24 cellular contexts compared by ENCODE assay signal in genomic region chr2:1210352-1210751, GRCh38.
A peak's percentile ranks its signal among the peaks of the same experiment; 100 is the strongest.
DNase-seq lines count a peak whose midpoint lies in the region; ATAC-seq and TF ChIP-seq lines count a peak whose summit lies in the region.
"Had no signal": no experiment of that assay in that cellular context is flagged by ENCODE, and none has a peak within 500 bp of the region (broad histone marks: within the 10 kb centered on the region; RNA-seq: fewer than 3 reads in every experiment).

No MANE protein-coding gene starts in this region.

- ATAC-seq in activated naive CD8-positive, alpha-beta T cell treated with anti-CD3 and anti-CD28 coated beads, Interleukin-2, amount 10 ng/mL, durations not matched to agents 7 days and 5 days (ENCODE audit: low read depth) = no peak

- H3K27ac ChIP-seq in brain microvascular endothelial cell (no peak overlapping the region), neural progenitor cell (no peak overlapping the region), RWPE1 (no peak overlapping the region)
- H3K27ac ChIP-seq: C4-2B, SK-N-MC had no signal

- peaks cover 9% of the 10 kb centered on the region for H3K9me3 Mint-ChIP-seq in activated naive CD8-positive, alpha-beta T cell treated with anti-CD3 and anti-CD28 coated beads, Interleukin-2, amount 10 ng/mL, durations not matched to agents 7 days and 5 days
- H3K9me3 Mint-ChIP-seq in activated naive CD8-positive, alpha-beta T cell treated with anti-CD3 and anti-CD28 coated beads for 36 hours = peaks cover 14% of the 10 kb centered on the region
- H3K9me3 Mint-ChIP-seq in neural progenitor cell = peaks cover 17% of the 10 kb centered on the region

- no peaks in the 10 kb centered on the region for H4K20me1 ChIP-seq in neural progenitor cell (ENCODE audit: low read depth)

- H3K9me3 ChIP-seq in neural progenitor cell (ENCODE audit: low read depth) = peaks cover 8% of the 10 kb centered on the region
- H3K9me3 ChIP-seq: HAP-1 had no signal

- H3K79me2 ChIP-seq in neural progenitor cell (ENCODE audit: low read depth) = no peaks in the 10 kb centered on the region

- no peak for DNase-seq in activated naive CD8-positive, alpha-beta T cell treated with anti-CD3 and anti-CD28 coated beads, Interleukin-2, amount 10 ng/mL, durations not matched to agents 7 days and 5 days
- no peak for DNase-seq in activated naive CD8-positive, alpha-beta T cell treated with anti-CD3 and anti-CD28 coated beads for 36 hours
- peak; percentile 9 for DNase-seq in RKO (ENCODE audit: low spot score)
- DNase-seq in brain microvascular endothelial cell = peak; percentile 49
- DNase-seq in neural progenitor cell (ENCODE audit: low spot score) = no peak
- DNase-seq in RWPE1 (ENCODE audit: low spot score) = no peak
- no peak for DNase-seq in activated effector memory CD4-positive, alpha-beta T cell treated with Interleukin-2 at 50 U/mL for 16 hours
- DNase-seq: CD8-positive, alpha-beta memory T cell; DMS 273 treated with DMSO at 0.1 percent for 48 hours; DMS79; GF-D8; GOT3; HFFc6; IMR-90; KG1; MM.1S; NCI-H2029 treated with DMSO at 0.1 percent for 48 hours; NCI-H446 treated with DMSO at 0.1 percent for 48 hours; NCI-H526; SHP77 treated with DMSO at 0.1 percent for 48 hours had no signal

- H3K36me3 ChIP-seq in brain microvascular endothelial cell (replicated peaks) (no peaks in the 10 kb centered on the region), neural progenitor cell (peaks cover 5% of the 10 kb centered on the region)
- H3K36me3 ChIP-seq: HAP-1 had no signal

- TF ChIP-seq CTCF in brain microvascular endothelial cell (IDR thresholded peaks at IDR 0.05; ENCODE audit: low read depth, low read length, missing control alignments) = no peak
- TF ChIP-seq CTCF in neural progenitor cell (IDR thresholded peaks at IDR 0.05) = no peak
- no peak for TF ChIP-seq CTCF in RWPE1 (conservative IDR thresholded peaks at IDR 0.05; ENCODE audit: low read depth)

- peaks cover 2% of the 10 kb centered on the region for H3K4me1 Mint-ChIP-seq in activated naive CD8-positive, alpha-beta T cell treated with anti-CD3 and anti-CD28 coated beads, Interleukin-2, amount 10 ng/mL, durations not matched to agents 7 days and 5 days
- peaks cover 4% of the 10 kb centered on the region for H3K4me1 Mint-ChIP-seq in activated naive CD8-positive, alpha-beta T cell treated with anti-CD3 and anti-CD28 coated beads for 36 hours
- no peaks in the 10 kb centered on the region for H3K4me1 Mint-ChIP-seq in neural progenitor cell

- no peaks in the 10 kb centered on the region for H3K27me3 Mint-ChIP-seq in activated naive CD8-positive, alpha-beta T cell treated with anti-CD3 and anti-CD28 coated beads, Interleukin-2, amount 10 ng/mL, durations not matched to agents 7 days and 5 days
- H3K27me3 Mint-ChIP-seq in activated naive CD8-positive, alpha-beta T cell treated with anti-CD3 and anti-CD28 coated beads for 36 hours = no peaks in the 10 kb centered on the region
- H3K27me3 Mint-ChIP-seq in neural progenitor cell (ENCODE audit: insufficient read depth, low read depth) = no peaks in the 10 kb centered on the region
- H3K27me3 Mint-ChIP-seq: B cell; CD8-positive, alpha-beta memory T cell had no signal

- H3K4me1 ChIP-seq in neural progenitor cell = no peaks in the 10 kb centered on the region
- H3K4me1 ChIP-seq: HAP-1 had no signal

- CTCF ChIA-PET in RWPE1 (lab: Yijun Ruan, JAX) = no interaction called here

- no peak overlapping the region for H2AFZ ChIP-seq in neural progenitor cell (replicated peaks)

- H3F3A ChIP-seq in neural progenitor cell (ENCODE audit: low read depth) = no peaks in the 10 kb centered on the region

- peak overlapping the region; percentile 14 for H3K27ac Mint-ChIP-seq in activated naive CD8-positive, alpha-beta T cell treated with anti-CD3 and anti-CD28 coated beads, Interleukin-2, amount 10 ng/mL, durations not matched to agents 7 days and 5 days
- H3K27ac Mint-ChIP-seq in activated naive CD8-positive, alpha-beta T cell treated with anti-CD3 and anti-CD28 coated beads for 36 hours = no peak overlapping the region
- H3K27ac Mint-ChIP-seq in neural progenitor cell = no peak overlapping the region
- H3K27ac Mint-ChIP-seq: HFFc6 had no signal

- H3K9ac ChIP-seq in neural progenitor cell = no peak overlapping the region

- no peak overlapping the region for H3K4me3 Mint-ChIP-seq in activated naive CD8-positive, alpha-beta T cell treated with anti-CD3 and anti-CD28 coated beads, Interleukin-2, amount 10 ng/mL, durations not matched to agents 7 days and 5 days
- H3K4me3 Mint-ChIP-seq in activated naive CD8-positive, alpha-beta T cell treated with anti-CD3 and anti-CD28 coated beads for 36 hours = no peak overlapping the region
- no peak overlapping the region for H3K4me3 Mint-ChIP-seq in neural progenitor cell
- H3K4me3 Mint-ChIP-seq: HFFc6 had no signal

- in situ Hi-C loops in brain microvascular endothelial cell (cut with HindIII; ENCODE audit: low pct_ligation_motif_present, low sequenced_read_pairs) = no loop called here

- peaks cover 5% of the 10 kb centered on the region for H3K36me3 Mint-ChIP-seq in activated naive CD8-positive, alpha-beta T cell treated with anti-CD3 and anti-CD28 coated beads, Interleukin-2, amount 10 ng/mL, durations not matched to agents 7 days and 5 days
- H3K36me3 Mint-ChIP-seq in activated naive CD8-positive, alpha-beta T cell treated with anti-CD3 and anti-CD28 coated beads for 36 hours = peaks cover 50% of the 10 kb centered on the region
- no peaks in the 10 kb centered on the region for H3K36me3 Mint-ChIP-seq in neural progenitor cell

- H3K4me2 ChIP-seq in neural progenitor cell = no peak overlapping the region

- H3K27me3 ChIP-seq in brain microvascular endothelial cell (replicated peaks) = no peaks in the 10 kb centered on the region
- H3K27me3 ChIP-seq in neural progenitor cell = no peaks in the 10 kb centered on the region

- POLR2A ChIA-PET in activated naive CD8-positive, alpha-beta T cell treated with anti-CD3 and anti-CD28 coated beads, Interleukin-2, amount 10 ng/mL, durations not matched to agents 7 days and 5 days (lab: Charles Lee) = no interaction called here
- POLR2A ChIA-PET in RWPE1 (lab: Yijun Ruan, JAX; ENCODE audit: low non-redundant PET) = interaction anchor here (0.6 kb wide), 1 partner anchor 150 kb away, joined by 3 read pairs; no protein-coding TSS in a partner anchor

- H3K4me3 ChIP-seq in brain microvascular endothelial cell (ENCODE audit: low read depth, low read length) (no peak overlapping the region), neural progenitor cell (no peak overlapping the region)
- H3K4me3 ChIP-seq: HAP-1, SK-N-MC had no signal

Comparison
In these comparisons a context has a peak if more than half of its experiments do, and no peak if none do; other contexts are left out.
1. DNase-seq: peak in RKO (single experiment) and brain microvascular endothelial cell (single experiment); none in activated naive CD8-positive, alpha-beta T cell treated with anti-CD3 and anti-CD28 coated beads, Interleukin-2, amount 10 ng/mL, durations not matched to agents 7 days and 5 days (single experiment), activated naive CD8-positive, alpha-beta T cell treated with anti-CD3 and anti-CD28 coated beads for 36 hours (single experiment), neural progenitor cell (single experiment), RWPE1 (single experiment) and activated effector memory CD4-positive, alpha-beta T cell treated with Interleukin-2 at 50 U/mL for 16 hours (single experiment).